In the genomic region with DNA sequence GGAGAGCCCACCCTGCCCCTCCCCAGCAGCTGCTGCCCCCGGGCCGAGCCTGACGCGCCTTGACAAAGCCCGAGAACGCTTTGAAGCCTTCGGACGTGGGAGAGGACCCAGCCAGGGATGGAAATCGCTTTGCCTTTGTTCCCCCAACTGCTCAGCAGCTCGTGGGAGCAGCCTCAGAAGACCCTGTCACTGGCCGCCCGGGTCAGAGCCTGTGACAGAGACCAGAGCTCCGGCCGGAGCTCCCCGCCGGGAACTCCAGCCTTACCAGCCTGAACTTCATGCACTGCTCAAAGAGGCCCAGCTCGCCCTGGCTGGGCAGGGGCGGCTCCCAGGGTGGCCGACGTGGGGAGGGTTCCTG, we compare ENCODE assay signal across 1 cellular context.
TF ChIP-seq lines count a peak whose summit lies in the region.

No MANE protein-coding gene starts in this region.

TF ChIP-seq in H1, 55 proteins besides CTCF, POLR2A, EP300 and RAD21:
- TF ChIP-seq PHF8 (conservative IDR thresholded peaks at IDR 0.05; ENCODE audit: low read depth, low read length) (no peak), SP4 (IDR thresholded peaks at IDR 0.05; ENCODE audit: low read length) (no peak), NANOG (IDR thresholded peaks at IDR 0.05; ENCODE audit: insufficient read depth, low read depth, low read length, poor library complexity, severe bottlenecking) (no peak), HDAC2 (IDR thresholded peaks at IDR 0.05; ENCODE audit: borderline replicate concordance in 1 of 2, low read depth in 2 of 2, low read length in 2 of 2) (no peak), TCF12 (IDR thresholded peaks at IDR 0.05; ENCODE audit: low read depth, low read length) (no peak), BACH1 (IDR thresholded peaks at IDR 0.05; ENCODE audit: low read length) (no peak), JUN (IDR thresholded peaks at IDR 0.05; ENCODE audit: low read depth, low read length) (no peak), SIX5 (IDR thresholded peaks at IDR 0.05; ENCODE audit: low read depth, low read length) (no peak), CREB1 (IDR thresholded peaks at IDR 0.05) (no peak), CHD1 (IDR thresholded peaks at IDR 0.05; ENCODE audit: low read depth, low read length) (no peak), SUZ12 (IDR thresholded peaks at IDR 0.05; ENCODE audit: low read length) (no peak), TEAD4 (IDR thresholded peaks at IDR 0.05; ENCODE audit: low read depth, low read length) (no peak), YY1 (IDR thresholded peaks at IDR 0.05; ENCODE audit: low read depth, low read length) (no peak), CHD2 (IDR thresholded peaks at IDR 0.05; ENCODE audit: low read length) (no peak), KDM4A (IDR thresholded peaks at IDR 0.05; ENCODE audit: low read depth, low read length, severe bottlenecking) (no peak), EGR1 (IDR thresholded peaks at IDR 0.05; ENCODE audit: borderline replicate concordance, low read depth, low read length) (no peak)
- TF ChIP-seq, protein P1, sequence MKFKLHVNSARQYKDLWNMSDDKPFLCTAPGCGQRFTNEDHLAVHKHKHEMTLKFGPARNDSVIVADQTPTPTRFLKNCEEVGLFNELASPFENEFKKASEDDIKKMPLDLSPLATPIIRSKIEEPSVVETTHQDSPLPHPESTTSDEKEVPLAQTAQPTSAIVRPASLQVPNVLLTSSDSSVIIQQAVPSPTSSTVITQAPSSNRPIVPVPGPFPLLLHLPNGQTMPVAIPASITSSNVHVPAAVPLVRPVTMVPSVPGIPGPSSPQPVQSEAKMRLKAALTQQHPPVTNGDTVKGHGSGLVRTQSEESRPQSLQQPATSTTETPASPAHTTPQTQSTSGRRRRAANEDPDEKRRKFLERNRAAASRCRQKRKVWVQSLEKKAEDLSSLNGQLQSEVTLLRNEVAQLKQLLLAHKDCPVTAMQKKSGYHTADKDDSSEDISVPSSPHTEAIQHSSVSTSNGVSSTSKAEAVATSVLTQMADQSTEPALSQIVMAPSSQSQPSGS (IDR thresholded peaks at IDR 0.05; ENCODE audit: low read length): no peak
- TF ChIP-seq, protein P2, sequence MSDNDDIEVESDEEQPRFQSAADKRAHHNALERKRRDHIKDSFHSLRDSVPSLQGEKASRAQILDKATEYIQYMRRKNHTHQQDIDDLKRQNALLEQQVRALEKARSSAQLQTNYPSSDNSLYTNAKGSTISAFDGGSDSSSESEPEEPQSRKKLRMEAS (IDR thresholded peaks at IDR 0.05): no peak
- TF ChIP-seq, protein P3, sequence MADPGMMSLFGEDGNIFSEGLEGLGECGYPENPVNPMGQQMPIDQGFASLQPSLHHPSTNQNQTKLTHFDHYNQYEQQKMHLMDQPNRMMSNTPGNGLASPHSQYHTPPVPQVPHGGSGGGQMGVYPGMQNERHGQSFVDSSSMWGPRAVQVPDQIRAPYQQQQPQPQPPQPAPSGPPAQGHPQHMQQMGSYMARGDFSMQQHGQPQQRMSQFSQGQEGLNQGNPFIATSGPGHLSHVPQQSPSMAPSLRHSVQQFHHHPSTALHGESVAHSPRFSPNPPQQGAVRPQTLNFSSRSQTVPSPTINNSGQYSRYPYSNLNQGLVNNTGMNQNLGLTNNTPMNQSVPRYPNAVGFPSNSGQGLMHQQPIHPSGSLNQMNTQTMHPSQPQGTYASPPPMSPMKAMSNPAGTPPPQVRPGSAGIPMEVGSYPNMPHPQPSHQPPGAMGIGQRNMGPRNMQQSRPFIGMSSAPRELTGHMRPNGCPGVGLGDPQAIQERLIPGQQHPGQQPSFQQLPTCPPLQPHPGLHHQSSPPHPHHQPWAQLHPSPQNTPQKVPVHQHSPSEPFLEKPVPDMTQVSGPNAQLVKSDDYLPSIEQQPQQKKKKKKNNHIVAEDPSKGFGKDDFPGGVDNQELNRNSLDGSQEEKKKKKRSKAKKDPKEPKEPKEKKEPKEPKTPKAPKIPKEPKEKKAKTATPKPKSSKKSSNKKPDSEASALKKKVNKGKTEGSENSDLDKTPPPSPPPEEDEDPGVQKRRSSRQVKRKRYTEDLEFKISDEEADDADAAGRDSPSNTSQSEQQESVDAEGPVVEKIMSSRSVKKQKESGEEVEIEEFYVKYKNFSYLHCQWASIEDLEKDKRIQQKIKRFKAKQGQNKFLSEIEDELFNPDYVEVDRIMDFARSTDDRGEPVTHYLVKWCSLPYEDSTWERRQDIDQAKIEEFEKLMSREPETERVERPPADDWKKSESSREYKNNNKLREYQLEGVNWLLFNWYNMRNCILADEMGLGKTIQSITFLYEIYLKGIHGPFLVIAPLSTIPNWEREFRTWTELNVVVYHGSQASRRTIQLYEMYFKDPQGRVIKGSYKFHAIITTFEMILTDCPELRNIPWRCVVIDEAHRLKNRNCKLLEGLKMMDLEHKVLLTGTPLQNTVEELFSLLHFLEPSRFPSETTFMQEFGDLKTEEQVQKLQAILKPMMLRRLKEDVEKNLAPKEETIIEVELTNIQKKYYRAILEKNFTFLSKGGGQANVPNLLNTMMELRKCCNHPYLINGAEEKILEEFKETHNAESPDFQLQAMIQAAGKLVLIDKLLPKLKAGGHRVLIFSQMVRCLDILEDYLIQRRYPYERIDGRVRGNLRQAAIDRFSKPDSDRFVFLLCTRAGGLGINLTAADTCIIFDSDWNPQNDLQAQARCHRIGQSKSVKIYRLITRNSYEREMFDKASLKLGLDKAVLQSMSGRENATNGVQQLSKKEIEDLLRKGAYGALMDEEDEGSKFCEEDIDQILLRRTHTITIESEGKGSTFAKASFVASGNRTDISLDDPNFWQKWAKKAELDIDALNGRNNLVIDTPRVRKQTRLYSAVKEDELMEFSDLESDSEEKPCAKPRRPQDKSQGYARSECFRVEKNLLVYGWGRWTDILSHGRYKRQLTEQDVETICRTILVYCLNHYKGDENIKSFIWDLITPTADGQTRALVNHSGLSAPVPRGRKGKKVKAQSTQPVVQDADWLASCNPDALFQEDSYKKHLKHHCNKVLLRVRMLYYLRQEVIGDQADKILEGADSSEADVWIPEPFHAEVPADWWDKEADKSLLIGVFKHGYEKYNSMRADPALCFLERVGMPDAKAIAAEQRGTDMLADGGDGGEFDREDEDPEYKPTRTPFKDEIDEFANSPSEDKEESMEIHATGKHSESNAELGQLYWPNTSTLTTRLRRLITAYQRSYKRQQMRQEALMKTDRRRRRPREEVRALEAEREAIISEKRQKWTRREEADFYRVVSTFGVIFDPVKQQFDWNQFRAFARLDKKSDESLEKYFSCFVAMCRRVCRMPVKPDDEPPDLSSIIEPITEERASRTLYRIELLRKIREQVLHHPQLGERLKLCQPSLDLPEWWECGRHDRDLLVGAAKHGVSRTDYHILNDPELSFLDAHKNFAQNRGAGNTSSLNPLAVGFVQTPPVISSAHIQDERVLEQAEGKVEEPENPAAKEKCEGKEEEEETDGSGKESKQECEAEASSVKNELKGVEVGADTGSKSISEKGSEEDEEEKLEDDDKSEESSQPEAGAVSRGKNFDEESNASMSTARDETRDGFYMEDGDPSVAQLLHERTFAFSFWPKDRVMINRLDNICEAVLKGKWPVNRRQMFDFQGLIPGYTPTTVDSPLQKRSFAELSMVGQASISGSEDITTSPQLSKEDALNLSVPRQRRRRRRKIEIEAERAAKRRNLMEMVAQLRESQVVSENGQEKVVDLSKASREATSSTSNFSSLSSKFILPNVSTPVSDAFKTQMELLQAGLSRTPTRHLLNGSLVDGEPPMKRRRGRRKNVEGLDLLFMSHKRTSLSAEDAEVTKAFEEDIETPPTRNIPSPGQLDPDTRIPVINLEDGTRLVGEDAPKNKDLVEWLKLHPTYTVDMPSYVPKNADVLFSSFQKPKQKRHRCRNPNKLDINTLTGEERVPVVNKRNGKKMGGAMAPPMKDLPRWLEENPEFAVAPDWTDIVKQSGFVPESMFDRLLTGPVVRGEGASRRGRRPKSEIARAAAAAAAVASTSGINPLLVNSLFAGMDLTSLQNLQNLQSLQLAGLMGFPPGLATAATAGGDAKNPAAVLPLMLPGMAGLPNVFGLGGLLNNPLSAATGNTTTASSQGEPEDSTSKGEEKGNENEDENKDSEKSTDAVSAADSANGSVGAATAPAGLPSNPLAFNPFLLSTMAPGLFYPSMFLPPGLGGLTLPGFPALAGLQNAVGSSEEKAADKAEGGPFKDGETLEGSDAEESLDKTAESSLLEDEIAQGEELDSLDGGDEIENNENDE (IDR thresholded peaks at IDR 0.05; ENCODE audit: insufficient replicate concordance, low read length): no peak
TF ChIP-seq in H1: peak in this region for 0.
